In genomic region chr5:181129601-181130000, GRCh38 we compare ENCODE assay signal across 15 cellular contexts. TPM values are rescaled to one million over a fixed set of nuclear protein-coding genes. Genes with fewer than 3 reads are reported as not detected.
DNase-seq lines count a peak whose midpoint lies in the region; ATAC-seq and TF ChIP-seq lines count a peak whose summit lies in the region.
"Had no signal": no experiment of that assay in that cellular context is flagged by ENCODE, and none has a peak within 500 bp of the region (broad histone marks: within the 10 kb centered on the region; RNA-seq: fewer than 3 reads in every experiment).

No MANE protein-coding gene starts in this region.

- DNase-seq in RWPE2 (ENCODE audit: low spot score) (peak; percentile 47), nephron progenitor cell (no peak), occipital lobe (lab: John Stamatoyannopoulos, UW) (no peak), body of pancreas (no peak)
- DNase-seq: Caco-2; CD4-positive, alpha-beta T cell; GOT3; H7 had no signal

- H3K9me3 ChIP-seq in BLaER1 treated with 17β-estradiol and CSF1 and Interleukin-3, amounts not matched to agents 10 nM and 100 nM (replicated peaks in 1 of 11), result peaks cover 0 to 6% (median 0%) of the 10 kb centered on the region in 11 experiments; a peak in 3 of 22 replicates
- H3K9me3 ChIP-seq in RWPE2 (ENCODE audit: severe bottlenecking) (no peaks in the 10 kb centered on the region), body of pancreas (no peaks in the 10 kb centered on the region)
- H3K9me3 ChIP-seq: Caco-2 had no signal

- H3K27me3 ChIP-seq in BLaER1 treated with 17β-estradiol and CSF1 and Interleukin-3, amounts not matched to agents 10 nM and 100 nM, result 0 out of 22 replicates have a peak, but pooled peaks cover 0 to 6% (median 0%) of the 10 kb centered on the region in 11 experiments
- H3K27me3 ChIP-seq in RWPE2 (ENCODE audit: insufficient read depth, poor library complexity, severe bottlenecking) (no peaks in the 10 kb centered on the region), body of pancreas (no peaks in the 10 kb centered on the region)

- peaks cover 9% of the 10 kb centered on the region for H3K9me3 Mint-ChIP-seq in nephron progenitor cell
- H3K9me3 Mint-ChIP-seq: CD4-positive, alpha-beta T cell had no signal

- H3K27ac ChIP-seq in BLaER1 treated with 17β-estradiol and CSF1 and Interleukin-3, amounts not matched to agents 10 nM and 100 nM, result no peak overlapping the region
- no peak overlapping the region for H3K27ac ChIP-seq in RWPE2 (ENCODE audit: poor library complexity, severe bottlenecking)
- H3K27ac ChIP-seq in body of pancreas, result no peak overlapping the region
- H3K27ac ChIP-seq: C4-2B had no signal

- no peaks in the 10 kb centered on the region for H4K20me1 ChIP-seq in BLaER1 treated with 17β-estradiol and CSF1 and Interleukin-3, amounts not matched to agents 10 nM and 100 nM

- H3K36me3 ChIP-seq in BLaER1 treated with 17β-estradiol and CSF1 and Interleukin-3, amounts not matched to agents 10 nM and 100 nM, result no peaks in the 10 kb centered on the region
- H3K36me3 ChIP-seq in RWPE2 (ENCODE audit: low read depth) (no peaks in the 10 kb centered on the region), body of pancreas (replicated peaks in 1 of 2; ENCODE audit: insufficient read depth in 1 of 2, low read depth in 2 of 2) (no peaks in the 10 kb centered on the region)

- H3K4me3 ChIP-seq in BLaER1 treated with 17β-estradiol and CSF1 and Interleukin-3, amounts not matched to agents 10 nM and 100 nM, result no peak overlapping the region
- H3K4me3 ChIP-seq in RWPE2 (ENCODE audit: severe bottlenecking), result no peak overlapping the region
- no peak overlapping the region for H3K4me3 ChIP-seq in body of pancreas

- no peak overlapping the region; a peak in 1 of 22 replicates for H3K9ac ChIP-seq in BLaER1 treated with 17β-estradiol and CSF1 and Interleukin-3, amounts not matched to agents 10 nM and 100 nM

- H3K36me3 Mint-ChIP-seq in nephron progenitor cell (ENCODE audit: low read depth), result no peaks in the 10 kb centered on the region

- H3K4me1 ChIP-seq in BLaER1 treated with 17β-estradiol and CSF1 and Interleukin-3, amounts not matched to agents 10 nM and 100 nM, result peaks cover 27 to 59% (median 49%) of the 10 kb centered on the region in 10 experiments
- H3K4me1 ChIP-seq in RWPE2 (ENCODE audit: insufficient read depth, poor library complexity, severe bottlenecking) (peaks cover 12% of the 10 kb centered on the region), body of pancreas (no peaks in the 10 kb centered on the region)
- H3K4me1 ChIP-seq: Caco-2 had no signal

- H3K4me2 ChIP-seq in BLaER1 treated with 17β-estradiol and CSF1 and Interleukin-3, amounts not matched to agents 10 nM and 100 nM, result peak overlapping the region; percentile 21 to 83 (median 61); a peak in 20 of 22 replicates

- H3K27me3 Mint-ChIP-seq in nephron progenitor cell (ENCODE audit: low read depth, poor library complexity), result peaks cover 30% of the 10 kb centered on the region

- no peak for TF ChIP-seq CTCF in RWPE2 (IDR thresholded peaks at IDR 0.05; ENCODE audit: poor library complexity, severe bottlenecking)
- TF ChIP-seq CTCF in nephron progenitor cell (IDR thresholded peaks at IDR 0.05), result no peak
- TF ChIP-seq CTCF in body of pancreas (IDR thresholded peaks at IDR 0.05), result no peak

- H3K4me3 Mint-ChIP-seq in nephron progenitor cell, result no peak overlapping the region
- H3K4me3 Mint-ChIP-seq: B cell; CD4-positive, alpha-beta T cell had no signal

- no peak for ATAC-seq in RWPE2 (ENCODE audit: low read depth)
- no peak for ATAC-seq in HG03432 (IDR thresholded peaks at IDR 0.05; ENCODE audit: unreplicated experiment)
- ATAC-seq in body of pancreas, result no peak
- ATAC-seq: HCT116 had no signal

- H3K27ac Mint-ChIP-seq in nephron progenitor cell, result peak overlapping the region; percentile 68
- H3K27ac Mint-ChIP-seq: B cell; CD4-positive, alpha-beta T cell had no signal

- WGBS in body of pancreas, 2 donors, result 30 to 38% methylated on average over 7 of the region's 7 CpGs

- TF ChIP-seq POLR2A in body of pancreas (IDR thresholded peaks at IDR 0.05), result no peak

- H3K4me1 Mint-ChIP-seq in nephron progenitor cell, result peaks cover 22% of the 10 kb centered on the region

- intact Hi-C loops in body of pancreas (cut with DNase I), result no loop called here

RNA-seq across cellular contexts. Expression of gene OR2V1, which starts 1.4 kb away (rescaled TPM):
- total RNA-seq in occipital lobe (not detected), body of pancreas (not detected)
- total RNA-seq: A172; B cell; Caco-2; CD4-positive, alpha-beta T cell; H7; HT-29 had no signal

RNA-seq across cellular contexts. Expression of gene OR2V2, which starts 17.8 kb away (rescaled TPM):
- total RNA-seq in occipital lobe (not detected), body of pancreas (not detected)
- total RNA-seq: A172; B cell; Caco-2; CD4-positive, alpha-beta T cell; H7; HT-29 had no signal
